In genomic region chr10:306654-307185, GRCh38 we compare ENCODE assay signal across 10 cellular contexts.
DNase-seq lines count a peak whose midpoint lies in the region; TF ChIP-seq lines count a peak whose summit lies in the region.
"Had no signal": no experiment of that assay in that cellular context is flagged by ENCODE, and none has a peak within 500 bp of the region (broad histone marks: within the 10 kb centered on the region; RNA-seq: fewer than 3 reads in every experiment).

No MANE protein-coding gene starts in this region.

- CTCF ChIA-PET in activated CD4-positive, alpha-beta memory T cell treated with anti-CD3 and anti-CD28 coated beads, Interleukin-2, amount 10 ng/mL, durations not matched to agents 7 days and 5 days (lab: Charles Lee), result no interaction called here

- DNase-seq in ELF-1 (ENCODE audit: low read depth, low spot score), result peak; percentile 84
- DNase-seq in nephron progenitor cell, result peak; percentile 30
- no peak for DNase-seq in activated CD4-positive, alpha-beta memory T cell treated with anti-CD3 and anti-CD28 coated beads, Interleukin-2, amount 10 ng/mL, durations not matched to agents 7 days and 5 days
- DNase-seq in NCI-H187 treated with DMSO at 0.1 percent for 48 hours (lab: John Stamatoyannopoulos, UW), result no peak
- DNase-seq in CD1c-positive myeloid dendritic cell (ENCODE audit: extremely low spot score), result no peak
- DNase-seq in DMS114 treated with DMSO at 0.1 percent for 48 hours (lab: John Stamatoyannopoulos, UW; ENCODE audit: unreplicated experiment), result no peak
- DNase-seq: SHP77 had no signal

- H3K4me1 Mint-ChIP-seq in brain, result peaks cover 17% of the 10 kb centered on the region
- H3K4me1 Mint-ChIP-seq in nephron progenitor cell, result peaks cover 23% of the 10 kb centered on the region
- H3K4me1 Mint-ChIP-seq in activated CD4-positive, alpha-beta memory T cell treated with anti-CD3 and anti-CD28 coated beads, Interleukin-2, amount 10 ng/mL, durations not matched to agents 7 days and 5 days, result peaks cover 1% of the 10 kb centered on the region
- H3K4me1 Mint-ChIP-seq: activated T-helper 17 cell treated with anti-CD3 and anti-CD28 coated beads, Interleukin-2, amount 50 U/mL, for 72 hours had no signal

- no peak for TF ChIP-seq RAD21 in Ishikawa (IDR thresholded peaks at IDR 0.05; ENCODE audit: low read depth)

- TF ChIP-seq EP300 in Ishikawa (IDR thresholded peaks at IDR 0.05; ENCODE audit: borderline replicate concordance), result no peak

- H3K9me3 Mint-ChIP-seq in brain (no peaks in the 10 kb centered on the region), nephron progenitor cell (no peaks in the 10 kb centered on the region)
- H3K9me3 Mint-ChIP-seq in activated CD4-positive, alpha-beta memory T cell treated with anti-CD3 and anti-CD28 coated beads, Interleukin-2, amount 10 ng/mL, durations not matched to agents 7 days and 5 days, result no peaks in the 10 kb centered on the region
- H3K9me3 Mint-ChIP-seq: activated T-helper 17 cell treated with anti-CD3 and anti-CD28 coated beads, Interleukin-2, amount 50 U/mL, for 72 hours had no signal

- H3K36me3 Mint-ChIP-seq in brain, result peaks cover 76% of the 10 kb centered on the region
- peaks cover 49% of the 10 kb centered on the region for H3K36me3 Mint-ChIP-seq in nephron progenitor cell (ENCODE audit: low read depth)
- no peaks in the 10 kb centered on the region for H3K36me3 Mint-ChIP-seq in activated CD4-positive, alpha-beta memory T cell treated with anti-CD3 and anti-CD28 coated beads, Interleukin-2, amount 10 ng/mL, durations not matched to agents 7 days and 5 days (ENCODE audit: low read depth)

- no peak for TF ChIP-seq CTCF in brain (conservative IDR thresholded peaks at IDR 0.05)
- no peak for TF ChIP-seq CTCF in nephron progenitor cell (IDR thresholded peaks at IDR 0.05)

- H3K4me3 Mint-ChIP-seq in brain (no peak overlapping the region), nephron progenitor cell (no peak overlapping the region)
- H3K4me3 Mint-ChIP-seq in activated CD4-positive, alpha-beta memory T cell treated with anti-CD3 and anti-CD28 coated beads, Interleukin-2, amount 10 ng/mL, durations not matched to agents 7 days and 5 days, result no peak overlapping the region
- H3K4me3 Mint-ChIP-seq: activated T-helper 17 cell treated with anti-CD3 and anti-CD28 coated beads, Interleukin-2, amount 50 U/mL, for 72 hours had no signal

- no peaks in the 10 kb centered on the region for H3K27me3 Mint-ChIP-seq in brain
- H3K27me3 Mint-ChIP-seq in nephron progenitor cell (ENCODE audit: low read depth, poor library complexity), result peaks cover 4% of the 10 kb centered on the region
- no peaks in the 10 kb centered on the region for H3K27me3 Mint-ChIP-seq in activated CD4-positive, alpha-beta memory T cell treated with anti-CD3 and anti-CD28 coated beads, Interleukin-2, amount 10 ng/mL, durations not matched to agents 7 days and 5 days
- H3K27me3 Mint-ChIP-seq: activated T-helper 17 cell treated with anti-CD3 and anti-CD28 coated beads, Interleukin-2, amount 50 U/mL, for 72 hours had no signal

- POLR2A ChIA-PET in activated CD4-positive, alpha-beta memory T cell treated with anti-CD3 and anti-CD28 coated beads, Interleukin-2, amount 10 ng/mL, durations not matched to agents 7 days and 5 days (lab: Charles Lee), result no interaction called here

- H3K27ac Mint-ChIP-seq in brain (peak overlapping the region in 4 of 5 experiments; percentile 10 to 95 (median 75)), nephron progenitor cell (peak overlapping the region; percentile 94)
- no peak overlapping the region for H3K27ac Mint-ChIP-seq in activated CD4-positive, alpha-beta memory T cell treated with anti-CD3 and anti-CD28 coated beads, Interleukin-2, amount 10 ng/mL, durations not matched to agents 7 days and 5 days
- H3K27ac Mint-ChIP-seq: activated T-helper 17 cell treated with anti-CD3 and anti-CD28 coated beads, Interleukin-2, amount 50 U/mL, for 72 hours had no signal

TF ChIP-seq in Ishikawa, 13 proteins besides CTCF, POLR2A, EP300 and RAD21:
- TF ChIP-seq TCF12 (IDR thresholded peaks at IDR 0.05; ENCODE audit: low read depth) (0 out of 2 replicates have a peak, but pooled peaks have one; percentile 41), USF1 (IDR thresholded peaks at IDR 0.05) (peak; percentile 79), YY1 (IDR thresholded peaks at IDR 0.05; ENCODE audit: low read depth) (no peak), TEAD4 (IDR thresholded peaks at IDR 0.05) (no peak)

Comparison
In these comparisons a context has a peak if more than half of its experiments do, and no peak if none do; other contexts are left out.
1. DNase-seq: peak in ELF-1 (single experiment) and nephron progenitor cell (single experiment); none in activated CD4-positive, alpha-beta memory T cell treated with anti-CD3 and anti-CD28 coated beads, Interleukin-2, amount 10 ng/mL, durations not matched to agents 7 days and 5 days (single experiment), NCI-H187 treated with DMSO at 0.1 percent for 48 hours (single experiment), CD1c-positive myeloid dendritic cell (single experiment) and DMS114 treated with DMSO at 0.1 percent for 48 hours (single experiment).